ENCODE assay signal across 17 cellular contexts in the genomic region with DNA sequence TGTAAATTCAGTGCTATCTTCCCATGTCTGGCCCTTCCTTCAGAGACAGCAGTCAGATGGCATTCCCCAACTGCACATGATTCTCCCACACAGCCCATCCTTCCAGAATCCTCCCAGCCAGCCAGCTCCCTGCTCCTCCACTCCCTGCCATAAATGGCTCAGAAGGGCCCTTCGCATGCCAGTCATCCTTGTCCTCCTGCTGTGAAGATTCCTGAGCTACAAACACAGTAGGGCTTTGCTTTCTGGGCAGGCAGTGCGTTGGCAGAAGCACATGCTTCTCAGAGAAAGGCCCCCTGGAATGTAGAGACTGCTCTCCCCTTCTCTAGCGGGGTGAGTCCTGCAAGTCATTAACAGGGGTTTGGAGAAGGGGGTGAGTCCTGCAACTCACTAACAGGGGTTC.
DNase-seq lines count a peak whose midpoint lies in the region; ATAC-seq and TF ChIP-seq lines count a peak whose summit lies in the region.
"Had no signal": no experiment of that assay in that cellular context is flagged by ENCODE, and none has a peak within 500 bp of the region (broad histone marks: within the 10 kb centered on the region; RNA-seq: fewer than 3 reads in every experiment).

No MANE protein-coding gene starts in this region.

- H3K36me3 ChIP-seq in sigmoid colon = no peaks in the 10 kb centered on the region
- H3K36me3 ChIP-seq in heart left ventricle = no peaks in the 10 kb centered on the region
- H3K36me3 ChIP-seq: brain microvascular endothelial cell had no signal

- H3K4me1 ChIP-seq in sigmoid colon = peaks cover 0 to 23% (median 15%) of the 10 kb centered on the region in 4 donors
- H3K4me1 ChIP-seq in heart left ventricle = peaks cover 0 to 14% (median 5%) of the 10 kb centered on the region in 12 donors

- peak overlapping the region; percentile 52 to 75 (median 69) for H3K27ac ChIP-seq in sigmoid colon
- H3K27ac ChIP-seq in heart left ventricle = peak overlapping the region in 1 of 12 donors; percentile 35
- no peak overlapping the region for H3K27ac ChIP-seq in caudate nucleus (ENCODE audit: low read depth, low read length)
- H3K27ac ChIP-seq: brain microvascular endothelial cell, HL-60 had no signal

- DNase-seq in EH (ENCODE audit: low read depth) (peak; percentile 41), NCI-H345 treated with DMSO at 0.1 percent for 48 hours (lab: John Stamatoyannopoulos, UW; ENCODE audit: unreplicated experiment) (peak; percentile 21), iPS DF 4.7 (ENCODE audit: extremely low read depth, low spot score) (peak; percentile 33), sigmoid colon (no peak), heart left ventricle (no peak), amniotic stem cell (lab: John Stamatoyannopoulos, UW) (no peak), caudate nucleus (lab: John Stamatoyannopoulos, UW) (no peak)
- DNase-seq: activated CD4-positive, alpha-beta T cell treated with anti-CD3 and anti-CD28 coated beads, Interleukin-2, amount 50 U/mL, for 1 hour; activated naive CD4-positive, alpha-beta T cell treated with anti-CD3 and anti-CD28 coated beads, Interleukin-2, amount 10 ng/mL, durations not matched to agents 7 days and 5 days; AML-193; brain microvascular endothelial cell; Calu3; NCI-H1048; NCI-H2107; RPMI8226; stimulated activated CD4-positive, alpha-beta T cell treated with anti-CD3 and anti-CD28 coated beads, Interleukin-1b, Interleukin-23, amount 100 ng/mL, for 48 hours had no signal

- no peak for TF ChIP-seq CTCF in sigmoid colon (IDR thresholded peaks at IDR 0.05)
- no peak for TF ChIP-seq CTCF in heart left ventricle (IDR thresholded peaks at IDR 0.05)

- H3K27me3 ChIP-seq in sigmoid colon = no peaks in the 10 kb centered on the region
- peaks cover 0 to 44% (median 7%) of the 10 kb centered on the region in 9 donors for H3K27me3 ChIP-seq in heart left ventricle

- TF ChIP-seq EP300 in sigmoid colon (IDR thresholded peaks at IDR 0.05) = peak in 1 of 4 donors; percentile 7

- TF ChIP-seq POLR2A in sigmoid colon (IDR thresholded peaks at IDR 0.05) (no peak), heart left ventricle (IDR thresholded peaks at IDR 0.05) (no peak)

- intact Hi-C loops in sigmoid colon (cut with DNase I) (no loop called here), heart left ventricle (cut with DNase I) (loop anchor here in 6 of 10 donors (5.0 to 10.0 kb wide), 5 partner anchors 446 to 1226 kb away; no protein-coding TSS in a partner anchor)

- no peak for ATAC-seq in heart left ventricle

- H3K9me3 ChIP-seq in sigmoid colon (no peaks in the 10 kb centered on the region), heart left ventricle (no peaks in the 10 kb centered on the region)

- 55 to 56% methylated on average over 3 of the region's 3 CpGs for WGBS in sigmoid colon, 2 donors
- WGBS in heart left ventricle, 4 donors = 43 to 55% (median 47%) methylated on average over 3 of the region's 3 CpGs

- H3K4me3 ChIP-seq in sigmoid colon (no peak overlapping the region), heart left ventricle (no peak overlapping the region)

Comparison
In these comparisons a context has a peak if more than half of its experiments do, and no peak if none do; other contexts are left out.
1. DNase-seq: peak in EH (single experiment), NCI-H345 treated with DMSO at 0.1 percent for 48 hours (single experiment) and iPS DF 4.7 (single experiment); none in sigmoid colon (single experiment), heart left ventricle (0 of 5), amniotic stem cell (single experiment) and caudate nucleus (0 of 61).